Comparison of ENCODE assay signal across 20 cellular contexts in genomic region chr1:24513691-24514090, GRCh38. TPM values are rescaled to one million over a fixed set of nuclear protein-coding genes. Genes with fewer than 3 reads are reported as not detected.
"Had no signal": no experiment of that assay in that cellular context is flagged by ENCODE, and none has a peak within 500 bp of the region (broad histone marks: within the 10 kb centered on the region; RNA-seq: fewer than 3 reads in every experiment).

No MANE protein-coding gene starts in this region.

- H3K27me3 ChIP-seq: foreskin keratinocyte, thyroid gland had no signal

- H3K9me3 ChIP-seq: thyroid gland had no signal

- ATAC-seq: foreskin keratinocyte; left colon; right cardiac atrium; stimulated activated naive CD8-positive, alpha-beta T cell treated with anti-CD3 and anti-CD28 coated beads, Interleukin-15, Interleukin-2, amounts not matched to agents 100 U/mL and 50 U/mL, for 24 hours had no signal

- H3K27ac ChIP-seq: foreskin keratinocyte, parathyroid adenoma had no signal

- H3K9me3 Mint-ChIP-seq: T-helper 1 cell treated with Interleukin-12 subunit alpha and Interleukin-12 subunit beta and Interleukin-4 antibody, amounts not matched to agents 30 μg/mL and 1 μg/mL, for 36 hours had no signal

- DNase-seq: activated CD4-positive, alpha-beta T cell treated with anti-CD3 and anti-CD28 coated beads, Interleukin-2, amount 50 U/mL, for 1 hour; activated CD4-positive, CD25-positive, alpha-beta regulatory T cell; activated CD8-positive, alpha-beta memory T cell treated with anti-CD3 and anti-CD28 coated beads for 24 hours; activated CD8-positive, alpha-beta memory T cell treated with anti-CD3 and anti-CD28 coated beads, Interleukin-2, amount 50 U/mL, for 4 hours; activated gamma-delta T cell; dermis blood vessel endothelial cell; effector CD8-positive, alpha-beta T cell; foreskin keratinocyte; left colon; mesenchymal stem cell; nucleus accumbens; right cardiac atrium; stimulated activated CD4-positive, alpha-beta T cell treated with anti-CD3 and anti-CD28 coated beads, Interleukin-4, amount 100 ng/mL, for 24 hours; stimulated activated naive CD8-positive, alpha-beta T cell treated with anti-CD3 and anti-CD28 coated beads, Interleukin-15, Interleukin-2, amounts not matched to agents 100 U/mL and 50 U/mL, for 24 hours; thyroid gland had no signal

- H3K4me3 Mint-ChIP-seq: T-helper 1 cell treated with Interleukin-12 subunit alpha and Interleukin-12 subunit beta and Interleukin-4 antibody, amounts not matched to agents 30 μg/mL and 1 μg/mL, for 36 hours had no signal

- H3K27ac Mint-ChIP-seq: T-helper 1 cell treated with Interleukin-12 subunit alpha and Interleukin-12 subunit beta and Interleukin-4 antibody, amounts not matched to agents 30 μg/mL and 1 μg/mL, for 36 hours had no signal

RNA-seq across cellular contexts. Expression of gene NCMAP, which starts 42.2 kb away (rescaled TPM):
- total RNA-seq: dermis blood vessel endothelial cell, glomerular endothelial cell, myocyte, pulmonary artery endothelial cell had no signal
